In genomic region chr9:33739407-33739806, GRCh38 we compare ENCODE assay signal across 17 cellular contexts. TPM values are rescaled to one million over a fixed set of nuclear protein-coding genes. Genes with fewer than 3 reads are reported as not detected.
A peak's percentile ranks its signal among the peaks of the same experiment; 100 is the strongest.
DNase-seq lines count a peak whose midpoint lies in the region; ATAC-seq and TF ChIP-seq lines count a peak whose summit lies in the region.
"Had no signal": no experiment of that assay in that cellular context is flagged by ENCODE, and none has a peak within 500 bp of the region (broad histone marks: within the 10 kb centered on the region; RNA-seq: fewer than 3 reads in every experiment).

No MANE protein-coding gene starts in this region.

- H3K4me3 ChIP-seq in body of pancreas (no peak overlapping the region), right lobe of liver (peak overlapping the region in 1 of 3 donors; percentile 14), GM23248 (no peak overlapping the region)

- no peaks in the 10 kb centered on the region for H3K9me2 ChIP-seq in GM23248 (ENCODE audit: insufficient read depth)

- ATAC-seq in body of pancreas = no peak
- peak; percentile 6 for ATAC-seq in left colon
- ATAC-seq in right lobe of liver = peak; percentile 80 to 83 (median 82)
- no peak for ATAC-seq in naive thymus-derived CD8-positive, alpha-beta T cell
- ATAC-seq in HG02763 (IDR thresholded peaks at IDR 0.05; ENCODE audit: unreplicated experiment) = no peak

- H4K20me1 ChIP-seq in GM23248 (ENCODE audit: insufficient read depth) = no peaks in the 10 kb centered on the region

- peaks cover 9 to 18% (median 10%) of the 10 kb centered on the region in 5 donors for H3K27me3 Mint-ChIP-seq in naive thymus-derived CD8-positive, alpha-beta T cell

- H3K4me1 ChIP-seq in body of pancreas = peaks cover 13% of the 10 kb centered on the region
- H3K4me1 ChIP-seq in right lobe of liver = peaks cover 0 to 9% (median 0%) of the 10 kb centered on the region in 4 donors
- no peaks in the 10 kb centered on the region for H3K4me1 ChIP-seq in GM23248 (ENCODE audit: insufficient read depth)
- H3K4me1 ChIP-seq: BE2C, Caco-2 had no signal

- no peak overlapping the region for H3K4me3 Mint-ChIP-seq in naive thymus-derived CD8-positive, alpha-beta T cell
- H3K4me3 Mint-ChIP-seq: CD4-positive, alpha-beta T cell; H9 had no signal

- in situ Hi-C loops in GM23248 (cut with MboI) = no loop called here

- H3K4me2 ChIP-seq in GM23248 (ENCODE audit: unreplicated experiment) = no peak overlapping the region

- no peak overlapping the region for H3K9ac ChIP-seq in GM23248

- no peaks in the 10 kb centered on the region for H3K79me2 ChIP-seq in GM23248 (ENCODE audit: insufficient read depth)

- H3K27ac ChIP-seq in body of pancreas (peak overlapping the region in 3 of 4 donors; percentile 17 to 41 (median 21)), right lobe of liver (peak overlapping the region in 2 of 3 donors; percentile 50 to 80), GM23248 (no peak overlapping the region)

- H3K27me3 ChIP-seq in body of pancreas (no peaks in the 10 kb centered on the region), right lobe of liver (no peaks in the 10 kb centered on the region), GM23248 (replicated peaks; ENCODE audit: insufficient read depth) (no peaks in the 10 kb centered on the region)
- H3K27me3 ChIP-seq: BE2C had no signal

- DNase-seq in body of pancreas (no peak), left colon (no peak), right lobe of liver (no peak), NCI-H2081 (lab: John Stamatoyannopoulos, UW) (no peak), GM23248 (no peak)
- DNase-seq in naive thymus-derived CD8-positive, alpha-beta T cell = no peak
- DNase-seq: ACHN; BE2C; C1 segment of cervical spinal cord; Caco-2; CD4-positive, alpha-beta T cell; DMS153; DMS79; GDM1; H9 had no signal

- TF ChIP-seq CTCF in body of pancreas (IDR thresholded peaks at IDR 0.05) (no peak), right lobe of liver (IDR thresholded peaks at IDR 0.05) (no peak)

- peaks cover 0 to 23% (median 7%) of the 10 kb centered on the region in 3 donors for H3K36me3 Mint-ChIP-seq in naive thymus-derived CD8-positive, alpha-beta T cell

- H3K4me1 Mint-ChIP-seq in naive thymus-derived CD8-positive, alpha-beta T cell = peaks cover 0 to 2% (median 0%) of the 10 kb centered on the region in 4 donors

- H3K27ac Mint-ChIP-seq in naive thymus-derived CD8-positive, alpha-beta T cell = peak overlapping the region in 1 of 10 donors; percentile 71
- H3K27ac Mint-ChIP-seq: CD4-positive, alpha-beta T cell had no signal

- H3K36me3 ChIP-seq in body of pancreas (replicated peaks in 1 of 2; ENCODE audit: insufficient read depth in 1 of 2, low read depth in 2 of 2) (no peaks in the 10 kb centered on the region), right lobe of liver (no peaks in the 10 kb centered on the region), GM23248 (ENCODE audit: low read depth) (no peaks in the 10 kb centered on the region)
- H3K36me3 ChIP-seq: BE2C had no signal

- intact Hi-C loops in body of pancreas (cut with DNase I) (no loop called here), left colon (cut with DNase I, micrococcal nuclease) (no loop called here), right lobe of liver (cut with DNase I) (no loop called here)

- no peak overlapping the region for H2AFZ ChIP-seq in GM23248

- no peaks in the 10 kb centered on the region for H3F3A ChIP-seq in GM23248 (ENCODE audit: insufficient read depth)

- H3K9me3 Mint-ChIP-seq in naive thymus-derived CD8-positive, alpha-beta T cell = peaks cover 0 to 41% (median 17%) of the 10 kb centered on the region in 9 donors

- TF ChIP-seq POLR2A in body of pancreas (IDR thresholded peaks at IDR 0.05) (no peak), right lobe of liver (IDR thresholded peaks at IDR 0.05) (no peak)

- POLR2A ChIA-PET in naive thymus-derived CD8-positive, alpha-beta T cell (lab: Charles Lee) = no interaction called here

- H3K9me3 ChIP-seq in body of pancreas (no peaks in the 10 kb centered on the region), right lobe of liver (no peaks in the 10 kb centered on the region), GM23248 (ENCODE audit: low read depth) (no peaks in the 10 kb centered on the region)
- H3K9me3 ChIP-seq: BE2C, Caco-2 had no signal

RNA-seq across cellular contexts. Expression of gene PRSS3, which starts 56.0 kb away (rescaled TPM):
- total RNA-seq in body of pancreas (100 to 1,000 TPM; 526 to 604 TPM), left colon (100 to 1,000 TPM; 244 to 310 TPM), right lobe of liver (10 to 100 TPM in 1 of 6 experiments, 1 to 10 TPM in 4, under 1 TPM in 1; 0.93 to 18.0 (median 3.8) TPM)
- under 1 TPM in 1 of 2 experiments, not detected in 1; 0.52 TPM for total RNA-seq in naive thymus-derived CD8-positive, alpha-beta T cell
- not detected for polyA plus RNA-seq in naive thymus-derived CD8-positive, alpha-beta T cell
- 15.1 and 30.7 TPM in 2 replicates for total RNA-seq in GM23248 (2014; rRNA removed; shearing (Covaris generic))
- 48.2 and 53.3 TPM in 2 replicates for polyA plus RNA-seq in GM23248 (2016; fragmentation: Nextera tagmentation; extraction: Ambion mirVana)
- total RNA-seq: CD4-positive, alpha-beta T cell; H1; H9 had no signal

Comparison
In these comparisons a context has a peak if more than half of its experiments do, and no peak if none do; other contexts are left out.
1. ATAC-seq: peak in left colon (single experiment) and right lobe of liver (4 of 4); none in body of pancreas (single experiment), naive thymus-derived CD8-positive, alpha-beta T cell (0 of 2) and HG02763 (single experiment).